16 cellular contexts compared by ENCODE assay signal in genomic region chr5:20230010-20230409, GRCh38.
DNase-seq lines count a peak whose midpoint lies in the region; ATAC-seq and TF ChIP-seq lines count a peak whose summit lies in the region.
"Had no signal": no experiment of that assay in that cellular context is flagged by ENCODE, and none has a peak within 500 bp of the region (broad histone marks: within the 10 kb centered on the region; RNA-seq: fewer than 3 reads in every experiment).

No MANE protein-coding gene starts in this region.

- in situ Hi-C loops in SK-MEL-5 (cut with HindIII; ENCODE audit: low pct_unique_long_range_greater_than_20kb, low sequenced_read_pairs): no loop called here

- DNase-seq in Ammon's horn (ENCODE audit: low spot score) (peak; percentile 3), SK-MEL-5 (ENCODE audit: low read depth, low spot score) (peak; percentile 47), inferior parietal cortex (ENCODE audit: extremely low spot score) (peak; percentile 17), T1000 (lab: John Stamatoyannopoulos, UW) (no peak), NK-92 (lab: John Stamatoyannopoulos, UW; ENCODE audit: unreplicated experiment) (no peak)
- DNase-seq: BE2C; Calu3; CD4-positive, alpha-beta T cell; CD8-positive, alpha-beta memory T cell; DMS53; DMS79 treated with DMSO at 0.1 percent for 48 hours; GOT3; HFFc6 had no signal

- ATAC-seq in esophagus mucosa: no peak

- no peak for TF ChIP-seq CTCF in 22Rv1 (IDR thresholded peaks at IDR 0.05)

- H3K27ac ChIP-seq in 22Rv1: peak overlapping the region; percentile 3; the same call in 1 of the 2 replicates
- H3K27ac ChIP-seq: BLaER1 treated with 17β-estradiol and CSF1 and Interleukin-3, amounts not matched to agents 10 nM and 100 nM had no signal

Comparison
In these comparisons a context has a peak if more than half of its experiments do, and no peak if none do; other contexts are left out.
1. DNase-seq: peak in Ammon's horn (single experiment), SK-MEL-5 (single experiment) and inferior parietal cortex (single experiment); none in T1000 (single experiment) and NK-92 (single experiment).